ENCODE assay signal across 20 cellular contexts in the genomic region with DNA sequence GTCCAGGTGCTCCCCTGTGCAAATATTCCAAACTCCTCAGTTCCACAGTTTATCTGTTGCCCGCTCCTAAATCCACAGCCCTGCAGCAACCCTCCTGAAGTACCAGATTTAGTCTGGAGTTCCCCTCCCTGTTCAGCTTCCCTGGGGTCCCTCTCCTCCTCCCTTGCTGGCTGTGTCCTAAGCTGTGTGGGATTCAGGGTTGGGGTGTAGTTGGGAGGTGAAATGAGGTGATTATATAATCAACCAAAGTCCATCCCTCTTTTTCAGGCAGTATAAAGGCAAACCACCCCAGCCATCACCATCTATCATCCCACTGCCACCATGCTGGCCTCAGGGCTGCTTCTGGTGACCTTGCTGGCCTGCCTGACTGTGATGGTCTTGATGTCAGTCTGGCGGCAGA. TPM values are rescaled to one million over a fixed set of nuclear protein-coding genes. Genes with fewer than 3 reads are reported as not detected.
A peak's percentile ranks its signal among the peaks of the same experiment; 100 is the strongest.
DNase-seq lines count a peak whose midpoint lies in the region; ATAC-seq and TF ChIP-seq lines count a peak whose summit lies in the region.
"Had no signal": no experiment of that assay in that cellular context is flagged by ENCODE, and none has a peak within 500 bp of the region (broad histone marks: within the 10 kb centered on the region; RNA-seq: fewer than 3 reads in every experiment).

A gene with protein sequence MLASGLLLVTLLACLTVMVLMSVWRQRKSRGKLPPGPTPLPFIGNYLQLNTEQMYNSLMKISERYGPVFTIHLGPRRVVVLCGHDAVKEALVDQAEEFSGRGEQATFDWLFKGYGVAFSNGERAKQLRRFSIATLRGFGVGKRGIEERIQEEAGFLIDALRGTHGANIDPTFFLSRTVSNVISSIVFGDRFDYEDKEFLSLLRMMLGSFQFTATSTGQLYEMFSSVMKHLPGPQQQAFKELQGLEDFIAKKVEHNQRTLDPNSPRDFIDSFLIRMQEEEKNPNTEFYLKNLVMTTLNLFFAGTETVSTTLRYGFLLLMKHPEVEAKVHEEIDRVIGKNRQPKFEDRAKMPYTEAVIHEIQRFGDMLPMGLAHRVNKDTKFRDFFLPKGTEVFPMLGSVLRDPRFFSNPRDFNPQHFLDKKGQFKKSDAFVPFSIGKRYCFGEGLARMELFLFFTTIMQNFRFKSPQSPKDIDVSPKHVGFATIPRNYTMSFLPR (plus strand): TSS at position 301 of the 400 bp plus-strand sequence. CDS start 21 bp downstream, at position 322.

- no peak within 1 kb of the TSS for H3K9ac ChIP-seq in HUES6 (ENCODE audit: low read length)
- no peak within 1 kb of the TSS for H3K9ac ChIP-seq in mesenchymal stem cell (ENCODE audit: low read length)

- H4K91ac ChIP-seq in mesenchymal stem cell (ENCODE audit: low read length), result peak within 1 kb of the TSS; percentile 45

- H3K79me1 ChIP-seq in mesenchymal stem cell (replicated peaks; ENCODE audit: low read length, poor library complexity, severe bottlenecking), result no peaks in the 10 kb centered on the region

- no peaks in the 10 kb centered on the region for H3K9me3 Mint-ChIP-seq in central memory CD8-positive, alpha-beta T cell
- H3K9me3 Mint-ChIP-seq in type B pancreatic cell, result no peaks in the 10 kb centered on the region

- H2AK5ac ChIP-seq in mesenchymal stem cell (ENCODE audit: low read length, severe bottlenecking), result no peak within 1 kb of the TSS

- H2BK5ac ChIP-seq in mesenchymal stem cell (ENCODE audit: low read depth, low read length, poor library complexity, severe bottlenecking), result no peak within 1 kb of the TSS

- WGBS in mesenchymal stem cell, result 40% methylated on average over 1 of the region's 2 CpGs

- H3K27me3 Mint-ChIP-seq in central memory CD8-positive, alpha-beta T cell, result peaks cover 86% of the 10 kb centered on the region
- H3K27me3 Mint-ChIP-seq in type B pancreatic cell, result peaks cover 88% of the 10 kb centered on the region

- no peak within 1 kb of the TSS for H2BK15ac ChIP-seq in mesenchymal stem cell (ENCODE audit: low read depth, poor library complexity, severe bottlenecking)

- no peaks in the 10 kb centered on the region for H3K36me3 ChIP-seq in HUES6 (ENCODE audit: control insufficient read depth, insufficient read depth, low read length)
- H3K36me3 ChIP-seq in mesenchymal stem cell (ENCODE audit: control insufficient read depth in 1 of 2, insufficient read depth in 2 of 2, low read depth in 1 of 2, low read length in 2 of 2), result no peaks in the 10 kb centered on the region

- no peak within 1 kb of the TSS for H3K4ac ChIP-seq in mesenchymal stem cell (ENCODE audit: low read depth in 1 of 2, low read length in 2 of 2)

- H2AFZ ChIP-seq in mesenchymal stem cell (ENCODE audit: low read depth, low read length), result no peak within 1 kb of the TSS

- no peak within 1 kb of the TSS for H3K18ac ChIP-seq in mesenchymal stem cell (ENCODE audit: low read depth in 1 of 2, low read length in 2 of 2)

- H3K27me3 ChIP-seq in HUES6 (ENCODE audit: control insufficient read depth, insufficient read depth, low read length) (peaks cover 72% of the 10 kb centered on the region), mesenchymal stem cell (ENCODE audit: control insufficient read depth in 1 of 2, insufficient read depth in 1 of 2, low read length in 2 of 2) (peaks cover 32 to 37% of the 10 kb centered on the region in 2 experiments)

- peak within 1 kb of the TSS; percentile 83 for H3K27ac Mint-ChIP-seq in central memory CD8-positive, alpha-beta T cell (ENCODE audit: low read depth)
- no peak within 1 kb of the TSS for H3K27ac Mint-ChIP-seq in type B pancreatic cell

- no peak for TF ChIP-seq CTCF in GM20000 (IDR thresholded peaks at IDR 0.05; ENCODE audit: extremely low read depth, missing control alignments)
- TF ChIP-seq CTCF in type B pancreatic cell (conservative IDR thresholded peaks at IDR 0.05), result no peak

- H2BK12ac ChIP-seq in mesenchymal stem cell (ENCODE audit: low read length in 2 of 2), result no peak within 1 kb of the TSS

- H3K14ac ChIP-seq in mesenchymal stem cell (ENCODE audit: low read length in 2 of 2), result no peak within 1 kb of the TSS

- peaks cover 14% of the 10 kb centered on the region for H3K36me3 Mint-ChIP-seq in central memory CD8-positive, alpha-beta T cell (ENCODE audit: insufficient read depth)
- no peaks in the 10 kb centered on the region for H3K36me3 Mint-ChIP-seq in type B pancreatic cell

- no peak for TF ChIP-seq POLR2A in erythroblast (IDR thresholded peaks at IDR 0.05; ENCODE audit: low read length)

- H3K23ac ChIP-seq in mesenchymal stem cell (ENCODE audit: low read length in 2 of 2), result no peak within 1 kb of the TSS

- H2BK120ac ChIP-seq in mesenchymal stem cell (ENCODE audit: low read depth, low read length), result no peak within 1 kb of the TSS

- no peak within 1 kb of the TSS for H3K4me2 ChIP-seq in mesenchymal stem cell (ENCODE audit: low read length, poor library complexity, severe bottlenecking)

- DNase-seq in GM20000 (ENCODE audit: low spot score) (peak; percentile 8), mesenchymal stem cell (no peak), erythroblast (lab: John Stamatoyannopoulos, UW) (no peak), NOMO-1 treated with dmso at 0.1 percent for 144 hours (lab: John Stamatoyannopoulos, UW; ENCODE audit: unreplicated experiment) (no peak), type B pancreatic cell (ENCODE audit: extremely low spot score, unreplicated experiment) (no peak)
- no peak for DNase-seq in central memory CD8-positive, alpha-beta T cell (ENCODE audit: low spot score in 2 of 2)
- DNase-seq: AML-193; Calu3; CD4-positive, alpha-beta memory T cell; DMS79 treated with DMSO at 0.1 percent for 48 hours; GF-D8; HCEC 1CT had no signal

- H3K9me3 ChIP-seq in HUES6 (ENCODE audit: control insufficient read depth, insufficient read depth, low read depth, low read length), result no peaks in the 10 kb centered on the region
- H3K9me3 ChIP-seq in mesenchymal stem cell (ENCODE audit: control insufficient read depth, low read length), result no peaks in the 10 kb centered on the region
- H3K9me3 ChIP-seq: A549 had no signal

- H3K4me3 ChIP-seq in HUES6 (ENCODE audit: low read depth, low read length) (0 out of 2 replicates have a peak within 1 kb of the TSS, but pooled peaks have one; percentile 61), mesenchymal stem cell (ENCODE audit: insufficient read depth in 1 of 2, low read depth in 1 of 2, low read length in 2 of 2) (no peak within 1 kb of the TSS)

- peaks cover 14% of the 10 kb centered on the region for H3K4me1 Mint-ChIP-seq in central memory CD8-positive, alpha-beta T cell
- H3K4me1 Mint-ChIP-seq in type B pancreatic cell (ENCODE audit: unreplicated experiment), result no peaks in the 10 kb centered on the region

- no peak for ATAC-seq in central memory CD8-positive, alpha-beta T cell (replicated peaks; ENCODE audit: extremely low read depth, poor library complexity, severe bottlenecking)

- H3K4me3 Mint-ChIP-seq in central memory CD8-positive, alpha-beta T cell, result peak within 1 kb of the TSS; percentile 23
- no peak within 1 kb of the TSS for H3K4me3 Mint-ChIP-seq in type B pancreatic cell

- H3K4me1 ChIP-seq in HUES6 (ENCODE audit: control insufficient read depth, insufficient read depth, low read length) (0 out of 2 replicates have a peak, but pooled peaks cover 4% of the 10 kb centered on the region), mesenchymal stem cell (ENCODE audit: control insufficient read depth, insufficient read depth, low read depth, low read length) (peaks cover 2% of the 10 kb centered on the region)

- no peak within 1 kb of the TSS for H4K8ac ChIP-seq in mesenchymal stem cell (ENCODE audit: low read length)

- H3K27ac ChIP-seq in HUES6 (ENCODE audit: low read depth, low read length) (no peak within 1 kb of the TSS), mesenchymal stem cell (ENCODE audit: low read length, poor library complexity, severe bottlenecking) (no peak within 1 kb of the TSS)
- H3K27ac ChIP-seq: 22Rv1, A549, C4-2B, HL-60 had no signal

RNA-seq across cellular contexts. Expression of the gene that starts here (rescaled TPM):
- not detected for polyA plus RNA-seq in mesenchymal stem cell (2013, experiment 1 of 2)
- polyA plus RNA-seq in mesenchymal stem cell (2013, experiment 2 of 2), result not detected
- total RNA-seq in type B pancreatic cell (ENCODE audit: low replicate concordance), result not detected in 2 replicates
- total RNA-seq: Calu3; CD4-positive, alpha-beta memory T cell; H4; HT1080 had no signal
- polyA plus RNA-seq: A549; BJ; CD4-positive, alpha-beta memory T cell had no signal
